1 cellular context compared by ENCODE assay signal in genomic region chr15:28098766-28099554, GRCh38.
TF ChIP-seq lines count a peak whose summit lies in the region.

TSS of gene OCA2 (minus strand) at chr15:28099315. CDS start at chr15:28081874, 17,441 bp downstream.

TF ChIP-seq in HepG2, 621 proteins besides CTCF, POLR2A, EP300 and RAD21 (continued from another document and continues in another):
- TF ChIP-seq HMGXB4 (CRISPR knock-in tag; IDR thresholded peaks at IDR 0.05; ENCODE audit: borderline replicate concordance in 1 of 2, low read depth in 1 of 2) (no peak), ZNF609 (CRISPR knock-in tag; IDR thresholded peaks at IDR 0.05; ENCODE audit: borderline replicate concordance) (0 out of 2 replicates have a peak, but pooled peaks have one; percentile 26), ZNF670 (CRISPR knock-in tag; IDR thresholded peaks at IDR 0.05; ENCODE audit: borderline replicate concordance) (no peak), GABPB1 (CRISPR knock-in tag; IDR thresholded peaks at IDR 0.05) (peak; percentile 34; the same call in 1 of the 2 replicates), REPIN1 (CRISPR knock-in tag; IDR thresholded peaks at IDR 0.05; ENCODE audit: borderline replicate concordance, low read depth) (no peak), MAX (IDR thresholded peaks at IDR 0.05) (peak; percentile 78), TAF1 (CRISPR knock-in tag; IDR thresholded peaks at IDR 0.05) (no peak), ATF2 (CRISPR knock-in tag; IDR thresholded peaks at IDR 0.05) (0 out of 2 replicates have a peak, but pooled peaks have one; percentile 17), ZNF674 (CRISPR knock-in tag; IDR thresholded peaks at IDR 0.05; ENCODE audit: low read depth) (no peak), MIXL1 (CRISPR knock-in tag; IDR thresholded peaks at IDR 0.05) (no peak), FOXC1 (CRISPR knock-in tag; IDR thresholded peaks at IDR 0.05; ENCODE audit: borderline replicate concordance) (no peak), HOXA7 (CRISPR knock-in tag; IDR thresholded peaks at IDR 0.05) (no peak), THAP9 (CRISPR knock-in tag; IDR thresholded peaks at IDR 0.05; ENCODE audit: borderline replicate concordance) (no peak), ZBTB4 (CRISPR knock-in tag; IDR thresholded peaks at IDR 0.05; ENCODE audit: borderline replicate concordance) (no peak), TRIM22 (IDR thresholded peaks at IDR 0.05) (no peak), PHF21A (CRISPR knock-in tag; IDR thresholded peaks at IDR 0.05) (no peak), ZNF136 (CRISPR knock-in tag; IDR thresholded peaks at IDR 0.05; ENCODE audit: low read depth) (no peak), ARID4A (CRISPR knock-in tag; IDR thresholded peaks at IDR 0.05; ENCODE audit: borderline replicate concordance) (peak; percentile 24; the same call in 1 of the 2 replicates), ZNF280D (CRISPR knock-in tag; IDR thresholded peaks at IDR 0.05) (no peak), ZNF607 (CRISPR knock-in tag; IDR thresholded peaks at IDR 0.05; ENCODE audit: borderline replicate concordance) (no peak), MYC (CRISPR knock-in tag; IDR thresholded peaks at IDR 0.05; ENCODE audit: borderline replicate concordance) (peak; percentile 32; the same call in 1 of the 2 replicates), TEAD3 (CRISPR knock-in tag; optimal IDR thresholded peaks at IDR 0.05; ENCODE audit: borderline replicate concordance) (peak; percentile 40), ZNF263 (CRISPR knock-in tag; IDR thresholded peaks at IDR 0.05) (peak; percentile 33; the same call in 1 of the 2 replicates), ZNF740 (CRISPR knock-in tag; IDR thresholded peaks at IDR 0.05) (peak; percentile 92), ZBTB7B (CRISPR knock-in tag; IDR thresholded peaks at IDR 0.05) (peak; percentile 59; the same call in 1 of the 2 replicates), CREB1 (IDR thresholded peaks at IDR 0.05) (no peak), CREB1 (CRISPR knock-in tag; IDR thresholded peaks at IDR 0.05) (no peak), ZNF343 (CRISPR knock-in tag; IDR thresholded peaks at IDR 0.05) (0 out of 2 replicates have a peak, but pooled peaks have one; percentile 36), ZNF556 (CRISPR knock-in tag; IDR thresholded peaks at IDR 0.05; ENCODE audit: borderline replicate concordance) (0 out of 2 replicates have a peak, but pooled peaks have one; percentile 51), ZNF549 (CRISPR knock-in tag; IDR thresholded peaks at IDR 0.05) (no peak)
